ENCODE assay signal across 22 cellular contexts in genomic region chr10:25786899-25787298, GRCh38.
DNase-seq lines count a peak whose midpoint lies in the region; ATAC-seq and TF ChIP-seq lines count a peak whose summit lies in the region.
"Had no signal": no experiment of that assay in that cellular context is flagged by ENCODE, and none has a peak within 500 bp of the region (broad histone marks: within the 10 kb centered on the region; RNA-seq: fewer than 3 reads in every experiment).

No MANE protein-coding gene starts in this region.

- no peaks in the 10 kb centered on the region for H3K4me1 ChIP-seq in HEK293 (ENCODE audit: control insufficient read depth, insufficient read depth, low read length)
- no peaks in the 10 kb centered on the region for H3K4me1 ChIP-seq in mesendoderm (ENCODE audit: control insufficient read depth, low read depth, low read length)
- H3K4me1 ChIP-seq: BE2C, BLaER1 had no signal

- H4K8ac ChIP-seq in mesendoderm (ENCODE audit: low read depth, low read length), result no peak overlapping the region

- H4K5ac ChIP-seq in mesendoderm (ENCODE audit: low read length), result no peak overlapping the region

- H2BK15ac ChIP-seq in mesendoderm (replicated peaks; ENCODE audit: low read depth), result no peak overlapping the region

- H3K18ac ChIP-seq in mesendoderm (ENCODE audit: low read length), result peak overlapping the region; percentile 51

- H2BK120ac ChIP-seq in mesendoderm (ENCODE audit: low read depth, low read length), result no peak overlapping the region

- no peaks in the 10 kb centered on the region for H3K27me3 ChIP-seq in mesendoderm (ENCODE audit: insufficient read depth, low read length, poor library complexity)
- H3K27me3 ChIP-seq: BE2C, BLaER1 had no signal

- no peak overlapping the region for H3K27ac Mint-ChIP-seq in stimulated activated effector memory CD8-positive, alpha-beta T cell treated with anti-CD3 and anti-CD28 coated beads, Interleukin-12 subunit alpha, Interleukin-12 subunit beta, amount 100 ng/mL, for 72 hours
- H3K27ac Mint-ChIP-seq: CD14-positive monocyte; CD4-positive, alpha-beta memory T cell; CD4-positive, CD25-positive, alpha-beta regulatory T cell; CD8-positive, alpha-beta memory T cell had no signal

- DNase-seq in mesendoderm (no peak), hypothalamus (lab: John Stamatoyannopoulos, UW) (no peak)
- no peak for DNase-seq in stimulated activated effector memory CD8-positive, alpha-beta T cell treated with anti-CD3 and anti-CD28 coated beads, Interleukin-12 subunit alpha, Interleukin-12 subunit beta, amount 100 ng/mL, for 72 hours (ENCODE audit: low spot score in 2 of 2)
- DNase-seq: 8988T; ACHN; BE2C; C1 segment of cervical spinal cord; CD4-positive, alpha-beta memory T cell; CD4-positive, CD25-positive, alpha-beta regulatory T cell; CD8-positive, alpha-beta memory T cell; DMS 273 treated with DMSO at 0.1 percent for 48 hours; DMS153; DMS53; DMS79; DND-41; EL; GDM1 had no signal

- no peak overlapping the region for H3K23ac ChIP-seq in mesendoderm (ENCODE audit: low read length)

- H3K27ac ChIP-seq in HEK293 (ENCODE audit: extremely low read depth, low read depth, low read length), result no peak overlapping the region
- no peak overlapping the region for H3K27ac ChIP-seq in mesendoderm (ENCODE audit: low read depth, low read length)
- H3K27ac ChIP-seq: BLaER1 had no signal

- no peak overlapping the region for H2AK5ac ChIP-seq in mesendoderm (ENCODE audit: low read length)

- no peaks in the 10 kb centered on the region for H3K79me2 ChIP-seq in mesendoderm (ENCODE audit: control insufficient read depth, insufficient read depth, low read length)

- H3K4me3 Mint-ChIP-seq in stimulated activated effector memory CD8-positive, alpha-beta T cell treated with anti-CD3 and anti-CD28 coated beads, Interleukin-12 subunit alpha, Interleukin-12 subunit beta, amount 100 ng/mL, for 72 hours, result no peak overlapping the region
- H3K4me3 Mint-ChIP-seq: CD14-positive monocyte; CD4-positive, alpha-beta memory T cell; CD4-positive, CD25-positive, alpha-beta regulatory T cell; CD8-positive, alpha-beta memory T cell had no signal

- H3K79me1 ChIP-seq in mesendoderm (ENCODE audit: low read length), result no peaks in the 10 kb centered on the region

- CTCF ChIA-PET in HEK293 (lab: Yijun Ruan, JAX), result no interaction called here

- H3K4ac ChIP-seq in mesendoderm (ENCODE audit: low read depth, low read length), result no peak overlapping the region

- no peak for TF ChIP-seq CTCF in HEK293 (tag by site-specific recombination; IDR thresholded peaks at IDR 0.05)

- ATAC-seq in GM18498 (IDR thresholded peaks at IDR 0.05; ENCODE audit: unreplicated experiment), result no peak
- no peak for ATAC-seq in stimulated activated effector memory CD8-positive, alpha-beta T cell treated with anti-CD3 and anti-CD28 coated beads, Interleukin-12 subunit alpha, Interleukin-12 subunit beta, amount 100 ng/mL, for 72 hours
- ATAC-seq: GM12878 had no signal

- H3K9ac ChIP-seq in mesendoderm (ENCODE audit: low read length), result no peak overlapping the region
- H3K9ac ChIP-seq: BLaER1 had no signal

- no peak overlapping the region for H3K4me2 ChIP-seq in mesendoderm (ENCODE audit: low read length)
- H3K4me2 ChIP-seq: BLaER1 had no signal

- no peak overlapping the region for H3K4me3 ChIP-seq in HEK293 (ENCODE audit: low read depth, low read length)
- H3K4me3 ChIP-seq in mesendoderm (ENCODE audit: low read length), result no peak overlapping the region
- H3K4me3 ChIP-seq: BLaER1, GM12878 had no signal

- H3K4me1 Mint-ChIP-seq in stimulated activated effector memory CD8-positive, alpha-beta T cell treated with anti-CD3 and anti-CD28 coated beads, Interleukin-12 subunit alpha, Interleukin-12 subunit beta, amount 100 ng/mL, for 72 hours, result no peaks in the 10 kb centered on the region
- H3K4me1 Mint-ChIP-seq: CD14-positive monocyte; CD4-positive, alpha-beta memory T cell; CD4-positive, CD25-positive, alpha-beta regulatory T cell; CD8-positive, alpha-beta memory T cell had no signal

- H3K9me3 Mint-ChIP-seq in stimulated activated effector memory CD8-positive, alpha-beta T cell treated with anti-CD3 and anti-CD28 coated beads, Interleukin-12 subunit alpha, Interleukin-12 subunit beta, amount 100 ng/mL, for 72 hours, result no peaks in the 10 kb centered on the region

- H3K36me3 ChIP-seq in HEK293 (ENCODE audit: control insufficient read depth in 2 of 2, insufficient read depth in 1 of 2, low read length in 2 of 2) (no peaks in the 10 kb centered on the region), mesendoderm (ENCODE audit: control insufficient read depth, insufficient read depth, low read length) (no peaks in the 10 kb centered on the region)
- H3K36me3 ChIP-seq: BE2C, BLaER1 had no signal

- H3K36me3 Mint-ChIP-seq in stimulated activated effector memory CD8-positive, alpha-beta T cell treated with anti-CD3 and anti-CD28 coated beads, Interleukin-12 subunit alpha, Interleukin-12 subunit beta, amount 100 ng/mL, for 72 hours, result no peaks in the 10 kb centered on the region
- H3K36me3 Mint-ChIP-seq: CD14-positive monocyte; CD4-positive, alpha-beta memory T cell; CD4-positive, CD25-positive, alpha-beta regulatory T cell; CD8-positive, alpha-beta memory T cell had no signal

- no peak overlapping the region for H2BK5ac ChIP-seq in mesendoderm (ENCODE audit: low read length)

- POLR2A ChIA-PET in HEK293 (lab: Yijun Ruan, JAX), result no interaction called here

- no CpG with 5 or more reads among the region's 3 CpGs for WGBS in mesendoderm (ENCODE audit: extremely low coverage, insufficient coverage, low lambda C conversion rate)

- H3K9me3 ChIP-seq in HEK293 (ENCODE audit: control insufficient read depth, insufficient read depth, low read depth, low read length), result no peaks in the 10 kb centered on the region
- H3K9me3 ChIP-seq: BE2C, BLaER1 had no signal

- no peak overlapping the region for H3K56ac ChIP-seq in mesendoderm (ENCODE audit: low read length)

TF ChIP-seq in HEK293, 187 proteins besides CTCF, POLR2A, EP300 and RAD21:
- TF ChIP-seq ZNF558 (tag by site-specific recombination; IDR thresholded peaks at IDR 0.05) (no peak), SP3 (tag by site-specific recombination; IDR thresholded peaks at IDR 0.05) (no peak), ZNF148 (tag by site-specific recombination; IDR thresholded peaks at IDR 0.05; ENCODE audit: borderline replicate concordance) (no peak), ZNF366 (tag by site-specific recombination; conservative IDR thresholded peaks at IDR 0.05) (peak; percentile 79), ZNF664 (tag by site-specific recombination; IDR thresholded peaks at IDR 0.05) (no peak), ZBTB1 (tag by site-specific recombination; IDR thresholded peaks at IDR 0.05) (no peak)
